In the genomic region with DNA sequence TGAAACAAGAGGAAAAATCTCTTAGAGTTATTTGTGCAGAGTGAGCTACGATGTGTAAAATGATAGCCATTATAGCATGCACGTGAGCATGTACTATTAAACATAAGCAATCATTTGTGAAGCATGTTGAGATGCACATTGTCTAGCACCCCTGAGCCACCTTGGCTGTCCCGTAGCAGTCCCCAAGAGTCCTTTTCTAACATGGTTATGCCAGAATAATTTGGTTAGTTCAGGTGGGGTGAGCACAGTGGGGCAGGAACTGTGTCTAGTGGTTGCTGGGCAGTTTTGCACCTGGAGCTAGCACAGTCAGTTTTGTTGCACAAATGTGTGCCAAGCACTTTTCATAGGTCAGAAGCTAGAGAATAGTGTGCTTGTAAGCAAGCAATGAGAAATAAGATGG, we compare ENCODE assay signal across 22 cellular contexts.
DNase-seq lines count a peak whose midpoint lies in the region; ATAC-seq and TF ChIP-seq lines count a peak whose summit lies in the region.
"Had no signal": no experiment of that assay in that cellular context is flagged by ENCODE, and none has a peak within 500 bp of the region (broad histone marks: within the 10 kb centered on the region; RNA-seq: fewer than 3 reads in every experiment).

No MANE protein-coding gene starts in this region.

- TF ChIP-seq CTCF in spleen (IDR thresholded peaks at IDR 0.05 in 8 of 11, conservative IDR thresholded peaks at IDR 0.05 in 3 of 11), result no peak
- no peak for TF ChIP-seq CTCF in body of pancreas (IDR thresholded peaks at IDR 0.05)

- H3K27me3 Mint-ChIP-seq in activated T-cell treated with anti-CD3 and anti-CD28 coated beads, Interleukin-2, amount 50 U/mL, for 24 hours, result no peaks in the 10 kb centered on the region
- H3K27me3 Mint-ChIP-seq in activated CD4-positive, alpha-beta memory T cell treated with anti-CD3 and anti-CD28 coated beads for 36 hours, result no peaks in the 10 kb centered on the region

- H3K36me3 ChIP-seq in duodenal mucosa (ENCODE audit: control insufficient read depth in 1 of 2, insufficient read depth in 2 of 2, low read length in 2 of 2) (no peaks in the 10 kb centered on the region), spleen (no peaks in the 10 kb centered on the region), body of pancreas (replicated peaks in 1 of 2; ENCODE audit: insufficient read depth in 1 of 2, low read depth in 2 of 2) (no peaks in the 10 kb centered on the region)
- H3K36me3 ChIP-seq: adrenal gland, breast epithelium, uterus had no signal

- intact Hi-C loops in activated CD4-positive, alpha-beta memory T cell treated with anti-CD3 and anti-CD28 coated beads for 36 hours (cut with micrococcal nuclease), result loop anchor here (1.0 to 5.0 kb wide), 4 partner anchors 55 to 957 kb away; no protein-coding TSS in a partner anchor
- intact Hi-C loops in spleen (cut with DNase I; ENCODE audit: low total_unique reads) (no loop called here), body of pancreas (cut with DNase I) (no loop called here), left cardiac atrium (cut with DNase I) (no loop called here)

- no peaks in the 10 kb centered on the region for H3K9me3 Mint-ChIP-seq in activated T-cell treated with anti-CD3 and anti-CD28 coated beads, Interleukin-2, amount 50 U/mL, for 24 hours
- no peaks in the 10 kb centered on the region for H3K9me3 Mint-ChIP-seq in activated CD4-positive, alpha-beta memory T cell treated with anti-CD3 and anti-CD28 coated beads for 36 hours
- H3K9me3 Mint-ChIP-seq: nephron had no signal

- no peak for ATAC-seq in body of pancreas
- no peak for ATAC-seq in left cardiac atrium
- no peak for ATAC-seq in HG03432 (IDR thresholded peaks at IDR 0.05; ENCODE audit: unreplicated experiment)
- ATAC-seq: PC-3, right cardiac atrium had no signal

- H3K4me1 ChIP-seq in duodenal mucosa (ENCODE audit: control insufficient read depth in 1 of 2, insufficient read depth in 2 of 2, low read length in 2 of 2), result no peaks in the 10 kb centered on the region
- H3K4me1 ChIP-seq in spleen, result peaks cover 0 to 27% (median 0%) of the 10 kb centered on the region in 6 donors
- no peaks in the 10 kb centered on the region for H3K4me1 ChIP-seq in body of pancreas
- H3K4me1 ChIP-seq: adrenal gland, breast epithelium, parathyroid adenoma, uterus had no signal

- H3K9ac ChIP-seq in duodenal mucosa (ENCODE audit: low read depth in 1 of 2, low read length in 2 of 2), result no peak overlapping the region
- H3K9ac ChIP-seq: parathyroid adenoma had no signal

- H3K4me1 Mint-ChIP-seq in activated T-cell treated with anti-CD3 and anti-CD28 coated beads, Interleukin-2, amount 50 U/mL, for 24 hours (ENCODE audit: low read depth), result peaks cover 57% of the 10 kb centered on the region
- peaks cover 48% of the 10 kb centered on the region for H3K4me1 Mint-ChIP-seq in activated CD4-positive, alpha-beta memory T cell treated with anti-CD3 and anti-CD28 coated beads for 36 hours (ENCODE audit: low read depth)

- H3K27ac ChIP-seq in duodenal mucosa (ENCODE audit: low read depth, low read length), result no peak overlapping the region
- H3K27ac ChIP-seq in spleen, result peak overlapping the region in 6 of 8 donors; percentile 17 to 79 (median 70)
- H3K27ac ChIP-seq in body of pancreas, result no peak overlapping the region
- H3K27ac ChIP-seq: adrenal gland, breast epithelium, parathyroid adenoma, uterus had no signal

- no peak for TF ChIP-seq POLR2A in spleen (IDR thresholded peaks at IDR 0.05)
- TF ChIP-seq POLR2A in body of pancreas (IDR thresholded peaks at IDR 0.05), result no peak

- H3K9me3 ChIP-seq in duodenal mucosa (ENCODE audit: control insufficient read depth in 1 of 2, low read length in 2 of 2), result no peaks in the 10 kb centered on the region
- no peaks in the 10 kb centered on the region for H3K9me3 ChIP-seq in spleen
- H3K9me3 ChIP-seq in body of pancreas, result no peaks in the 10 kb centered on the region
- H3K9me3 ChIP-seq: adrenal gland, breast epithelium, uterus had no signal

- H3K27me3 ChIP-seq in duodenal mucosa (ENCODE audit: control insufficient read depth in 1 of 2, insufficient read depth in 2 of 2, low read length in 2 of 2) (no peaks in the 10 kb centered on the region), spleen (replicated peaks in 1 of 7) (no peaks in the 10 kb centered on the region), body of pancreas (no peaks in the 10 kb centered on the region)
- H3K27me3 ChIP-seq: adrenal gland, breast epithelium, uterus had no signal

- POLR2A ChIA-PET in activated CD4-positive, alpha-beta memory T cell treated with anti-CD3 and anti-CD28 coated beads for 36 hours (lab: Charles Lee), result interaction anchor here (0.6 to 3.0 kb wide), 6 partner anchors 99 to 955 kb away, joined by 3 to 18 read pairs (median 3); partner anchors contain the start of gene ID2

- H3K4me3 Mint-ChIP-seq in activated T-cell treated with anti-CD3 and anti-CD28 coated beads, Interleukin-2, amount 50 U/mL, for 24 hours, result peak overlapping the region; percentile 76
- H3K4me3 Mint-ChIP-seq in activated CD4-positive, alpha-beta memory T cell treated with anti-CD3 and anti-CD28 coated beads for 36 hours, result peak overlapping the region; percentile 80
- H3K4me3 Mint-ChIP-seq: nephron had no signal

- no peak for DNase-seq in activated T-cell treated with anti-CD3 and anti-CD28 coated beads, Interleukin-2, amount 50 U/mL, for 24 hours
- no peak for DNase-seq in activated T-cell treated with anti-CD3 and anti-CD28 coated beads, Interleukin-2, amount 50 U/mL, for 48 hours
- no peak for DNase-seq in activated CD4-positive, alpha-beta memory T cell treated with anti-CD3 and anti-CD28 coated beads for 36 hours
- DNase-seq in spleen (no peak), body of pancreas (no peak), left cardiac atrium (no peak)
- DNase-seq: activated CD4-positive, alpha-beta T cell treated with anti-CD3 and anti-CD28 coated beads for 1 hour; adrenal gland; cortex of kidney; H7; NCI-H1092 treated with DMSO at 0.1 percent for 48 hours; NCI-H2029 treated with DMSO at 0.1 percent for 48 hours; PC-3; right cardiac atrium; SHP77 treated with DMSO at 0.1 percent for 48 hours; substantia nigra; uterus had no signal

- peak overlapping the region; percentile 83 for H3K27ac Mint-ChIP-seq in activated T-cell treated with anti-CD3 and anti-CD28 coated beads, Interleukin-2, amount 50 U/mL, for 24 hours
- H3K27ac Mint-ChIP-seq in activated CD4-positive, alpha-beta memory T cell treated with anti-CD3 and anti-CD28 coated beads for 36 hours, result peak overlapping the region; percentile 89
- H3K27ac Mint-ChIP-seq: nephron had no signal

- WGBS in spleen, 5 donors, result 77 to 89% (median 88%) methylated on average over 3 of the region's 3 CpGs
- WGBS in body of pancreas, 2 donors, result 88 to 91% methylated on average over 3 of the region's 3 CpGs

- peaks cover 47% of the 10 kb centered on the region for H3K36me3 Mint-ChIP-seq in activated T-cell treated with anti-CD3 and anti-CD28 coated beads, Interleukin-2, amount 50 U/mL, for 24 hours (ENCODE audit: low read depth)
- peaks cover 40% of the 10 kb centered on the region for H3K36me3 Mint-ChIP-seq in activated CD4-positive, alpha-beta memory T cell treated with anti-CD3 and anti-CD28 coated beads for 36 hours

- H3K4me3 ChIP-seq in duodenal mucosa (ENCODE audit: low read depth in 1 of 2, low read length in 2 of 2) (peak overlapping the region; percentile 26 to 50), spleen (peak overlapping the region in 6 of 8 donors; percentile 2 to 60 (median 14)), body of pancreas (no peak overlapping the region)
- H3K4me3 ChIP-seq: adrenal gland, breast epithelium, uterus had no signal

- CTCF ChIA-PET in activated CD4-positive, alpha-beta memory T cell treated with anti-CD3 and anti-CD28 coated beads for 36 hours (lab: Charles Lee), result interaction anchor here (0.9 to 1.4 kb wide), 3 partner anchors 15 to 958 kb away, joined by 3 to 5 read pairs (median 4); no protein-coding TSS in a partner anchor

Comparison
In these comparisons a context has a peak if more than half of its experiments do, and no peak if none do; other contexts are left out.
1. H3K27ac ChIP-seq: peak in spleen (6 of 8); none in duodenal mucosa (single experiment) and body of pancreas (0 of 4).
2. H3K4me3 ChIP-seq: peak in duodenal mucosa (2 of 2) and spleen (6 of 8); none in body of pancreas (0 of 2).